19 cellular contexts compared by ENCODE assay signal in genomic region chr6:143253630-143254029, GRCh38.
"Had no signal": no experiment of that assay in that cellular context is flagged by ENCODE, and none has a peak within 500 bp of the region (broad histone marks: within the 10 kb centered on the region; RNA-seq: fewer than 3 reads in every experiment).

No MANE protein-coding gene starts in this region.

- H3K27ac ChIP-seq: coronary artery, dorsolateral prefrontal cortex, foreskin keratinocyte, neutrophil, ovary, suprapubic skin, thyroid gland, upper lobe of left lung, uterus had no signal

- H3K4me1 Mint-ChIP-seq: naive thymus-derived CD4-positive, alpha-beta T cell had no signal

- H3K4me1 ChIP-seq: foreskin keratinocyte, suprapubic skin, thyroid gland, uterus had no signal

- H3K4me3 Mint-ChIP-seq: naive thymus-derived CD4-positive, alpha-beta T cell; stimulated activated effector memory CD8-positive, alpha-beta T cell treated with anti-CD3 and anti-CD28 coated beads, Interleukin-12 subunit alpha, Interleukin-12 subunit beta, amount 100 ng/mL, for 72 hours had no signal

- H3K9me3 ChIP-seq: neutrophil, ovary, suprapubic skin, thyroid gland, upper lobe of left lung, uterus had no signal

- H3K4me3 ChIP-seq: coronary artery, dorsolateral prefrontal cortex, ovary, suprapubic skin, thyroid gland, upper lobe of left lung, uterus had no signal

- H3K27ac Mint-ChIP-seq: naive thymus-derived CD4-positive, alpha-beta T cell; stimulated activated effector memory CD8-positive, alpha-beta T cell treated with anti-CD3 and anti-CD28 coated beads, Interleukin-12 subunit alpha, Interleukin-12 subunit beta, amount 100 ng/mL, for 72 hours had no signal

- H3K36me3 ChIP-seq: neutrophil, ovary, suprapubic skin, thyroid gland, upper lobe of left lung, uterus had no signal

- H3K9me3 Mint-ChIP-seq: stimulated activated effector memory CD8-positive, alpha-beta T cell treated with anti-CD3 and anti-CD28 coated beads, Interleukin-12 subunit alpha, Interleukin-12 subunit beta, amount 100 ng/mL, for 72 hours had no signal

- H3K27me3 ChIP-seq: dorsolateral prefrontal cortex, foreskin keratinocyte, neutrophil, ovary, suprapubic skin, thyroid gland, upper lobe of left lung, uterus had no signal

- H3K27me3 Mint-ChIP-seq: naive thymus-derived CD4-positive, alpha-beta T cell had no signal

- DNase-seq: dorsolateral prefrontal cortex; effector memory CD4-positive, alpha-beta T cell; foreskin keratinocyte; left colon; naive thymus-derived CD4-positive, alpha-beta T cell; ovary; right cardiac atrium; small intestine; stimulated activated CD4-positive, alpha-beta T cell treated with anti-CD3 and anti-CD28 coated beads, Interleukin-4, amount 100 ng/mL, for 1 hour; stimulated activated CD8-positive, alpha-beta memory T cell treated with anti-CD3 and anti-CD28 coated beads, Interleukin-4, amount 100 ng/mL, for 48 hours; stimulated activated naive CD8-positive, alpha-beta T cell treated with anti-CD3 and anti-CD28 coated beads, Interleukin-15, Interleukin-2, amounts not matched to agents 100 U/mL and 50 U/mL, for 24 hours; thyroid gland; upper lobe of left lung; uterus had no signal

- ATAC-seq: esophagus mucosa; foreskin keratinocyte; left colon; naive thymus-derived CD4-positive, alpha-beta T cell; right cardiac atrium; stimulated activated effector memory CD8-positive, alpha-beta T cell treated with anti-CD3 and anti-CD28 coated beads, Interleukin-12 subunit alpha, Interleukin-12 subunit beta, amount 100 ng/mL, for 72 hours; stimulated activated naive CD8-positive, alpha-beta T cell treated with anti-CD3 and anti-CD28 coated beads, Interleukin-15, Interleukin-2, amounts not matched to agents 100 U/mL and 50 U/mL, for 24 hours had no signal

- H3K36me3 Mint-ChIP-seq: stimulated activated effector memory CD8-positive, alpha-beta T cell treated with anti-CD3 and anti-CD28 coated beads, Interleukin-12 subunit alpha, Interleukin-12 subunit beta, amount 100 ng/mL, for 72 hours had no signal
